8 cellular contexts compared by ENCODE assay signal in the genomic region with DNA sequence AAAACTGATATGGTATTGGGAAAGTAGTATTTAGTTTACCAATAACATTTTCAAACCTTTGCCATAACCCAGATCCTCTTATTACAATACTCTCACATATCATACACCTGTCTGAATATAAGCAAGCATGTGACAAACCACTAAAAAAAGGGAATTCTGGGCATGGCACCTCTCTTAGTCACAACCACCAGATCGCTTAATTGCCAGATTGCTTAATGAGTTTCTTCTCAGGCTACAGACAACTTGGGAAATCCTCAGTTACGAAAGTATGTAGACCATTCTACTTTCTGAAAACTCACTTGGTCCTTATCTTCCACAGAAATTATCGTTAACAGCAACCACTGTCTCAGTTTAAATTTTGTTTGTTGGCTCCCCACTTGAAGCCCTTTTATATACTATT. TPM values are rescaled to one million over a fixed set of nuclear protein-coding genes. Genes with fewer than 3 reads are reported as not detected.
DNase-seq lines count a peak whose midpoint lies in the region; ATAC-seq and TF ChIP-seq lines count a peak whose summit lies in the region.

No MANE protein-coding gene starts in this region.

- no peak for ATAC-seq in activated CD8-positive, alpha-beta memory T cell treated with anti-CD3 and anti-CD28 coated beads, Interleukin-2, amount 10 ng/mL, durations not matched to agents 7 days and 5 days
- ATAC-seq in foreskin keratinocyte (no peak), GM18907 (IDR thresholded peaks at IDR 0.05; ENCODE audit: unreplicated experiment) (no peak)

- H3K4me1 ChIP-seq in foreskin keratinocyte (peaks cover 10% of the 10 kb centered on the region), stomach smooth muscle (ENCODE audit: control insufficient read depth, insufficient read depth, low read length) (peaks cover 12% of the 10 kb centered on the region)

- TF ChIP-seq CTCF in WI38 (IDR thresholded peaks at IDR 0.05; ENCODE audit: low read depth, low read length) (no peak), foreskin keratinocyte (conservative IDR thresholded peaks at IDR 0.05) (no peak)

- H3K9me3 ChIP-seq in stomach smooth muscle (ENCODE audit: control insufficient read depth in 2 of 2, low read length in 2 of 2) = no peaks in the 10 kb centered on the region

- H3K4me3 Mint-ChIP-seq in activated CD8-positive, alpha-beta memory T cell treated with anti-CD3 and anti-CD28 coated beads, Interleukin-2, amount 10 ng/mL, durations not matched to agents 7 days and 5 days = peak overlapping the region; percentile 78

- peaks cover 23% of the 10 kb centered on the region for H3K36me3 Mint-ChIP-seq in activated CD8-positive, alpha-beta memory T cell treated with anti-CD3 and anti-CD28 coated beads, Interleukin-2, amount 10 ng/mL, durations not matched to agents 7 days and 5 days

- no peak for DNase-seq in activated CD8-positive, alpha-beta memory T cell treated with anti-CD3 and anti-CD28 coated beads, Interleukin-2, amount 10 ng/mL, durations not matched to agents 7 days and 5 days
- no peak for DNase-seq in activated CD8-positive, alpha-beta memory T cell treated with anti-CD3 and anti-CD28 coated beads, Interleukin-2, amount 50 U/mL, for 48 hours
- DNase-seq in foreskin keratinocyte (peak in 1 of 2 donors; percentile 11), cortex of kidney (lab: John Stamatoyannopoulos, UW) (no peak), NCI-H510A treated with DMSO at 0.1 percent for 48 hours (lab: John Stamatoyannopoulos, UW) (no peak)

- peaks cover 0 to 4% of the 10 kb centered on the region in 2 donors for H3K36me3 ChIP-seq in stomach smooth muscle (ENCODE audit: control insufficient read depth in 2 of 2, insufficient read depth in 2 of 2, low read length in 2 of 2)

- H3K9ac ChIP-seq in stomach smooth muscle (ENCODE audit: low read length in 2 of 2) = no peak overlapping the region

- H3K27ac Mint-ChIP-seq in activated CD8-positive, alpha-beta memory T cell treated with anti-CD3 and anti-CD28 coated beads, Interleukin-2, amount 10 ng/mL, durations not matched to agents 7 days and 5 days = peak overlapping the region; percentile 94

- H3K4me3 ChIP-seq in WI38 (ENCODE audit: low read depth, low read length) (peak overlapping the region; percentile 75), stomach smooth muscle (ENCODE audit: low read length in 2 of 2) (peak overlapping the region; percentile 78 to 88)

- H3K27me3 Mint-ChIP-seq in activated CD8-positive, alpha-beta memory T cell treated with anti-CD3 and anti-CD28 coated beads, Interleukin-2, amount 10 ng/mL, durations not matched to agents 7 days and 5 days = no peaks in the 10 kb centered on the region

- CTCF ChIA-PET in activated CD8-positive, alpha-beta memory T cell treated with anti-CD3 and anti-CD28 coated beads, Interleukin-2, amount 10 ng/mL, durations not matched to agents 7 days and 5 days (lab: Charles Lee) = no interaction called here

- no peaks in the 10 kb centered on the region for H3K9me3 Mint-ChIP-seq in activated CD8-positive, alpha-beta memory T cell treated with anti-CD3 and anti-CD28 coated beads, Interleukin-2, amount 10 ng/mL, durations not matched to agents 7 days and 5 days (ENCODE audit: low read depth)

- no peaks in the 10 kb centered on the region for H3K27me3 ChIP-seq in foreskin keratinocyte
- no peaks in the 10 kb centered on the region for H3K27me3 ChIP-seq in stomach smooth muscle (ENCODE audit: control insufficient read depth in 1 of 2, insufficient read depth in 2 of 2, low read length in 2 of 2)

- peaks cover 36% of the 10 kb centered on the region for H3K4me1 Mint-ChIP-seq in activated CD8-positive, alpha-beta memory T cell treated with anti-CD3 and anti-CD28 coated beads, Interleukin-2, amount 10 ng/mL, durations not matched to agents 7 days and 5 days

- H3K27ac ChIP-seq in foreskin keratinocyte (peak overlapping the region; percentile 88), stomach smooth muscle (ENCODE audit: low read length) (no peak overlapping the region)

RNA-seq across cellular contexts. Expression of a gene that starts 2.1 kb away (rescaled TPM):
- total RNA-seq in activated CD8-positive, alpha-beta memory T cell treated with anti-CD3 and anti-CD28 coated beads, Interleukin-2, amount 10 ng/mL, durations not matched to agents 7 days and 5 days = 10 to 100 TPM; 17.5 to 18.6 TPM
- total RNA-seq in foreskin keratinocyte = 13.4 and 14.3 TPM in 2 replicates
- polyA plus RNA-seq in foreskin keratinocyte = 7.2 and 9.0 TPM in 2 replicates
